12 cellular contexts compared by ENCODE assay signal in genomic region chr7:46131916-46132795, GRCh38.
DNase-seq lines count a peak whose midpoint lies in the region; TF ChIP-seq lines count a peak whose summit lies in the region.
"Had no signal": no experiment of that assay in that cellular context is flagged by ENCODE, and none has a peak within 500 bp of the region (broad histone marks: within the 10 kb centered on the region; RNA-seq: fewer than 3 reads in every experiment).

No MANE protein-coding gene starts in this region.

- H3K27ac ChIP-seq in SJCRH30 = peak overlapping the region; percentile 23

- no peaks in the 10 kb centered on the region for H3K36me3 ChIP-seq in SJCRH30

- H3K27ac Mint-ChIP-seq in T-helper 2 cell treated with Interferon-gamma antibody and Interleukin-4, amounts not matched to agents 5 μg/mL and 100 μg/mL, for 36 hours = no peak overlapping the region

- no peaks in the 10 kb centered on the region for H3K4me1 Mint-ChIP-seq in T-helper 2 cell treated with Interferon-gamma antibody and Interleukin-4, amounts not matched to agents 5 μg/mL and 100 μg/mL, for 36 hours (ENCODE audit: low read depth)

- H3K9me3 ChIP-seq in SJCRH30 (replicated peaks) = no peaks in the 10 kb centered on the region

- DNase-seq in SJCRH30 (peak; percentile 44 to 52), fibroblast of peridontal ligament (ENCODE audit: extremely low read depth) (peak; percentile 12), renal cortical epithelial cell (ENCODE audit: low read depth) (peak; percentile 80), NCI-H2081 treated with DMSO at 0.1 percent for 48 hours (lab: John Stamatoyannopoulos, UW) (no peak), NCI-H1694 treated with DMSO at 0.1 percent for 48 hours (lab: John Stamatoyannopoulos, UW) (no peak), dermis blood vessel endothelial cell (no peak)
- DNase-seq in T-helper 2 cell treated with Interferon-gamma antibody and Interleukin-4, amounts not matched to agents 5 μg/mL and 100 μg/mL, for 36 hours (ENCODE audit: low spot score) = no peak
- DNase-seq: activated T-cell treated with anti-CD3 and anti-CD28 coated beads, Interleukin-2, amount 50 U/mL, for 4 hours; Kasumi-1; NK-92 treated with Interleukin-12 subunit alpha and Interleukin-12 subunit beta, amount 100 ng/mL, for 24 hours; posterior cingulate gyrus had no signal

- H3K4me3 Mint-ChIP-seq in T-helper 2 cell treated with Interferon-gamma antibody and Interleukin-4, amounts not matched to agents 5 μg/mL and 100 μg/mL, for 36 hours = no peak overlapping the region
- H3K4me3 Mint-ChIP-seq: activated T-cell treated with anti-CD3 and anti-CD28 coated beads, Interleukin-2, amount 50 U/mL, for 4 hours had no signal

- no peaks in the 10 kb centered on the region for H3K9me3 Mint-ChIP-seq in T-helper 2 cell treated with Interferon-gamma antibody and Interleukin-4, amounts not matched to agents 5 μg/mL and 100 μg/mL, for 36 hours

- H3K36me3 Mint-ChIP-seq in T-helper 2 cell treated with Interferon-gamma antibody and Interleukin-4, amounts not matched to agents 5 μg/mL and 100 μg/mL, for 36 hours (ENCODE audit: low read depth) = no peaks in the 10 kb centered on the region

- no peaks in the 10 kb centered on the region for H3K27me3 ChIP-seq in SJCRH30

- no peak overlapping the region for H3K4me3 ChIP-seq in SJCRH30

- no peaks in the 10 kb centered on the region for H3K27me3 Mint-ChIP-seq in T-helper 2 cell treated with Interferon-gamma antibody and Interleukin-4, amounts not matched to agents 5 μg/mL and 100 μg/mL, for 36 hours (ENCODE audit: low read depth)

- peaks cover 32% of the 10 kb centered on the region for H3K4me1 ChIP-seq in SJCRH30

- peak; percentile 17; the same call in 1 of the 2 replicates for TF ChIP-seq CTCF in GM12874 (IDR thresholded peaks at IDR 0.05; ENCODE audit: insufficient read depth, low read depth, low read length)

Comparison
In these comparisons a context has a peak if more than half of its experiments do, and no peak if none do; other contexts are left out.
1. DNase-seq: peak in SJCRH30 (2 of 2), fibroblast of peridontal ligament (single experiment) and renal cortical epithelial cell (single experiment); none in NCI-H2081 treated with DMSO at 0.1 percent for 48 hours (single experiment), NCI-H1694 treated with DMSO at 0.1 percent for 48 hours (single experiment), T-helper 2 cell treated with Interferon-gamma antibody and Interleukin-4, amounts not matched to agents 5 μg/mL and 100 μg/mL, for 36 hours (single experiment) and dermis blood vessel endothelial cell (single experiment).